In the genomic region with DNA sequence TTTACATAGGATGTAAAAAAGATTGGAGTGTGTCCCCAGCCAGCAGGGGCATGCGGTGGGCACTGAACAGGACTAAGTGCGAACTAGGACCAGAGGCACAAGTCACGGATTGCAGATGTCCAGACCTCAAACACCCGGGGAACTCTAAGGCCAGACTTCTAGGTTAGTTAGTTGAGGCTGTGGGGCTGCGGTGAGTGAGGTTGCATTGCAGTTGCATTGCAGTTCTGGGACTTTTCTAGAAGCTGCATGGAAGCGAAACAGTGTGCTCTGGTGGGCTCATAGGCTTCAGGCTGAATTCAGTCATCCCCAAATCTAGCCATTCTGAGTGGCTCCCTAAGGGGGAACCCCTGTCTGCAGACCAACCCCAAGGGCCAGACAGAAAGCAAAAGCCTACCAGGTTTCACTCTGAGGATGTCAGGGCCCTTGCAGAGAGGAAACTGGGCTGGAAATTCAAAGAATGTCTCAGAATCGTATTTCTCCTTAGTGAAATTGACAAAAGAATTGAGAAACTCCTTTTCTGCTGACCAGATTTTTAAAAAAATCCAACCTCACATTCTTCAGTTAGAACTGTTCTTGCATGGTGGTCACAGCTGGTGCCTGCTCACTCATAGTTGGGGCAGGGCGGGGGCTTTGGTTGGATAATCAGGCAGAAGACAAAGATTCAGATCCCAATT, we compare ENCODE assay signal across 8 cellular contexts.
A peak's percentile ranks its signal among the peaks of the same experiment; 100 is the strongest.
DNase-seq lines count a peak whose midpoint lies in the region; ATAC-seq and TF ChIP-seq lines count a peak whose summit lies in the region.
"Had no signal": no experiment of that assay in that cellular context is flagged by ENCODE, and none has a peak within 500 bp of the region (broad histone marks: within the 10 kb centered on the region; RNA-seq: fewer than 3 reads in every experiment).

No MANE protein-coding gene starts in this region.

- no peak overlapping the region for H2AFZ ChIP-seq in PC-3 (ENCODE audit: low read length)

- H3K4me3 Mint-ChIP-seq in nephron progenitor cell = no peak overlapping the region
- H3K4me3 Mint-ChIP-seq: brain had no signal

- no peaks in the 10 kb centered on the region for H3K36me3 Mint-ChIP-seq in nephron progenitor cell (ENCODE audit: low read depth)
- H3K36me3 Mint-ChIP-seq: brain had no signal

- TF ChIP-seq CTCF in nephron progenitor cell (IDR thresholded peaks at IDR 0.05) (no peak), PC-3 (conservative IDR thresholded peaks at IDR 0.05; ENCODE audit: low read depth, low read length) (no peak)

- no peaks in the 10 kb centered on the region for H3K79me2 ChIP-seq in PC-3 (ENCODE audit: low read length)

- H3F3A ChIP-seq in PC-3 (ENCODE audit: low read length, unreplicated experiment) = no peaks in the 10 kb centered on the region

- ATAC-seq in GM18870 (IDR thresholded peaks at IDR 0.05; ENCODE audit: unreplicated experiment) (peak; percentile 75), GM21737 (IDR thresholded peaks at IDR 0.05; ENCODE audit: unreplicated experiment) (peak; percentile 66), HG03520 (IDR thresholded peaks at IDR 0.05; ENCODE audit: unreplicated experiment) (peak; percentile 68), PC-3 (no peak)

- H3K9me3 Mint-ChIP-seq in nephron progenitor cell = peaks cover 9% of the 10 kb centered on the region

- H3K9me2 ChIP-seq in PC-3 (replicated peaks; ENCODE audit: low read length) = no peaks in the 10 kb centered on the region

- H3K36me3 ChIP-seq in PC-3 (ENCODE audit: low read depth, low read length) = no peaks in the 10 kb centered on the region

- no peaks in the 10 kb centered on the region for H3K27me3 ChIP-seq in PC-3 (ENCODE audit: low read length)

- no peaks in the 10 kb centered on the region for H3K9me3 ChIP-seq in PC-3 (ENCODE audit: low read length)

- POLR2A ChIA-PET in PC-3 (lab: Charles Lee; ENCODE audit: unreplicated experiment) = no interaction called here

- no peaks in the 10 kb centered on the region for H3K4me1 ChIP-seq in PC-3 (ENCODE audit: insufficient read depth, low read length)

- DNase-seq in nephron progenitor cell = no peak
- no peak for DNase-seq in PC-3
- DNase-seq in NOMO-1 treated with DMSO at 0.1 percent for 48 hours (lab: John Stamatoyannopoulos, UW; ENCODE audit: unreplicated experiment) = no peak
- DNase-seq in SK-N-DZ (ENCODE audit: low spot score) = no peak

- H3K27ac ChIP-seq in PC-3 (ENCODE audit: low read length) = no peak overlapping the region

- no peak overlapping the region for H3K4me2 ChIP-seq in PC-3 (ENCODE audit: low read length)

- no peak overlapping the region for H3K4me3 ChIP-seq in PC-3 (ENCODE audit: low read length)

- H3K27ac Mint-ChIP-seq in nephron progenitor cell = peak overlapping the region; percentile 72
- H3K27ac Mint-ChIP-seq: brain had no signal

- BruUV-seq in PC-3 (replicated peaks; lab: Mats Ljungman, UMichigan) = no TSS peak

- H3K4me1 Mint-ChIP-seq in nephron progenitor cell = no peaks in the 10 kb centered on the region

- H4K20me1 ChIP-seq in PC-3 (ENCODE audit: low read length) = no peaks in the 10 kb centered on the region

- H3K27me3 Mint-ChIP-seq in nephron progenitor cell (ENCODE audit: low read depth, poor library complexity) = no peaks in the 10 kb centered on the region

- intact Hi-C loops in PC-3 (cut with micrococcal nuclease) = no loop called here

- no peak overlapping the region for H3K9ac ChIP-seq in PC-3 (ENCODE audit: low read length)

- CTCF ChIA-PET in PC-3 (lab: Charles Lee) = no interaction called here
